Comparison of ENCODE assay signal across 10 cellular contexts in the genomic region with DNA sequence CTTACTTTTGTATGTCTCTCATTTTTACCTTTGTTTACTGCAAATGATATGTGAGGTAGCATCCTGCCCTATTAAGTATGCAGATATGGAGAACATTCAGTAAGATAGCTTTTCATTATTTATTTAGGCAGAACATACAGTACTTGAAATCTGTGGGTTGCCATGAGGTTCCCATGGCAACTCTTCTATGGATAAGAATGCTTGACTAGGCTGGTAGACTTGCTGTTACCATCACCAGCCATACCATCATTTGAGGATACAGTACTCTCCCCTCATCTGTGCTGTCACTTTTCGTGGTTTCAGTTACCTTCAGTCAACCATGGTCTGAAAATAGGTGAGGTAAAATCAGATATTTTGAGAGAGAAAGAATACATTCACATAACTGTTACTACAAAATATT. TPM values are rescaled to one million over a fixed set of nuclear protein-coding genes. Genes with fewer than 3 reads are reported as not detected.
DNase-seq lines count a peak whose midpoint lies in the region; ATAC-seq lines count a peak whose summit lies in the region.
"Had no signal": no experiment of that assay in that cellular context is flagged by ENCODE, and none has a peak within 500 bp of the region (broad histone marks: within the 10 kb centered on the region; RNA-seq: fewer than 3 reads in every experiment).

No MANE protein-coding gene starts in this region.

- DNase-seq in NCI-H1092 treated with DMSO at 0.1 percent for 48 hours (lab: John Stamatoyannopoulos, UW) (peak; percentile 14), NCI-H1092 (lab: John Stamatoyannopoulos, UW) (no peak), mesendoderm (peak; percentile 33), occipital lobe (lab: John Stamatoyannopoulos, UW) (no peak), T-cell (no peak), NCI-H2107 treated with DMSO at 0.1 percent for 48 hours (lab: John Stamatoyannopoulos, UW; ENCODE audit: unreplicated experiment) (no peak)
- DNase-seq: kidney had no signal

- peaks cover 6 to 17% (median 11%) of the 10 kb centered on the region in 3 donors for H3K4me1 Mint-ChIP-seq in T-cell

- no peaks in the 10 kb centered on the region for H3K79me1 ChIP-seq in mesendoderm (ENCODE audit: low read length)

- H3K56ac ChIP-seq in mesendoderm (ENCODE audit: low read length), result no peak overlapping the region

- no peak overlapping the region for H4K8ac ChIP-seq in mesendoderm (ENCODE audit: low read depth, low read length)

- H4K5ac ChIP-seq in mesendoderm (ENCODE audit: low read length), result no peak overlapping the region

- no peak overlapping the region for H2BK5ac ChIP-seq in mesendoderm (ENCODE audit: low read length)

- no peak overlapping the region for H3K4me3 ChIP-seq in mesendoderm (ENCODE audit: low read length)
- H3K4me3 ChIP-seq: esophagus muscularis mucosa had no signal

- H3K9me3 Mint-ChIP-seq in T-cell, result no peaks in the 10 kb centered on the region

- CTCF ChIA-PET in T-cell (lab: Charles Lee), result no interaction called here

- H3K9ac ChIP-seq in mesendoderm (ENCODE audit: low read length), result no peak overlapping the region

- peaks cover 14% of the 10 kb centered on the region for H3K36me3 Mint-ChIP-seq in T-cell

- H3K4me1 ChIP-seq in mesendoderm (ENCODE audit: control insufficient read depth, low read depth, low read length), result no peaks in the 10 kb centered on the region
- H3K4me1 ChIP-seq: esophagus muscularis mucosa had no signal

- no peak overlapping the region for H3K18ac ChIP-seq in mesendoderm (ENCODE audit: low read length)

- no peak overlapping the region for H2BK120ac ChIP-seq in mesendoderm (ENCODE audit: low read depth, low read length)

- H3K79me2 ChIP-seq in mesendoderm (ENCODE audit: control insufficient read depth, insufficient read depth, low read length), result no peaks in the 10 kb centered on the region

- peak overlapping the region in 1 of 2 donors; percentile 52 for H3K27ac Mint-ChIP-seq in T-cell

- no peak overlapping the region for H3K23ac ChIP-seq in mesendoderm (ENCODE audit: low read length)

- POLR2A ChIA-PET in T-cell (lab: Charles Lee), result no interaction called here

- no peak overlapping the region for H3K27ac ChIP-seq in mesendoderm (ENCODE audit: low read depth, low read length)
- H3K27ac ChIP-seq: esophagus muscularis mucosa had no signal

- no peak overlapping the region for H3K4me2 ChIP-seq in mesendoderm (ENCODE audit: low read length)

- no peak overlapping the region for H3K4ac ChIP-seq in mesendoderm (ENCODE audit: low read depth, low read length)

- no CpG with 5 or more reads among the region's 1 CpG for WGBS in mesendoderm (ENCODE audit: extremely low coverage, insufficient coverage, low lambda C conversion rate)

- H2AK5ac ChIP-seq in mesendoderm (ENCODE audit: low read length), result no peak overlapping the region

- H3K27me3 ChIP-seq in mesendoderm (ENCODE audit: insufficient read depth, low read length, poor library complexity), result no peaks in the 10 kb centered on the region
- H3K27me3 ChIP-seq: esophagus muscularis mucosa had no signal

- no peaks in the 10 kb centered on the region for H3K27me3 Mint-ChIP-seq in T-cell

- H3K4me3 Mint-ChIP-seq in T-cell, result no peak overlapping the region

- ATAC-seq in GM21717 (IDR thresholded peaks at IDR 0.05; ENCODE audit: unreplicated experiment) (peak; percentile 88), HG03175 (IDR thresholded peaks at IDR 0.05; ENCODE audit: unreplicated experiment) (peak; percentile 79), T-cell (replicated peaks in 1 of 4) (no peak)

- H3K36me3 ChIP-seq in mesendoderm (ENCODE audit: control insufficient read depth, insufficient read depth, low read length), result no peaks in the 10 kb centered on the region

- no peak overlapping the region for H2BK15ac ChIP-seq in mesendoderm (replicated peaks; ENCODE audit: low read depth)

RNA-seq across cellular contexts. Expression of gene NAF1, which starts 56.7 kb away (rescaled TPM):
- 32.9 TPM for polyA plus RNA-seq in mesendoderm (2013, experiment 1 of 2)
- 35.1 TPM for polyA plus RNA-seq in mesendoderm (2013, experiment 2 of 2)
- total RNA-seq in occipital lobe (16.5 TPM), T-cell (10 to 100 TPM; 17.6 to 47.2 (median 21.2) TPM)

Comparison
In these comparisons a context has a peak if more than half of its experiments do, and no peak if none do; other contexts are left out.
1. DNase-seq: peak in NCI-H1092 treated with DMSO at 0.1 percent for 48 hours (single experiment) and mesendoderm (single experiment); none in NCI-H1092 (single experiment), occipital lobe (single experiment), T-cell (0 of 34) and NCI-H2107 treated with DMSO at 0.1 percent for 48 hours (single experiment).
2. ATAC-seq: peak in GM21717 (single experiment) and HG03175 (single experiment); none in T-cell (0 of 4).